ENCODE assay signal across 22 cellular contexts in the genomic region with DNA sequence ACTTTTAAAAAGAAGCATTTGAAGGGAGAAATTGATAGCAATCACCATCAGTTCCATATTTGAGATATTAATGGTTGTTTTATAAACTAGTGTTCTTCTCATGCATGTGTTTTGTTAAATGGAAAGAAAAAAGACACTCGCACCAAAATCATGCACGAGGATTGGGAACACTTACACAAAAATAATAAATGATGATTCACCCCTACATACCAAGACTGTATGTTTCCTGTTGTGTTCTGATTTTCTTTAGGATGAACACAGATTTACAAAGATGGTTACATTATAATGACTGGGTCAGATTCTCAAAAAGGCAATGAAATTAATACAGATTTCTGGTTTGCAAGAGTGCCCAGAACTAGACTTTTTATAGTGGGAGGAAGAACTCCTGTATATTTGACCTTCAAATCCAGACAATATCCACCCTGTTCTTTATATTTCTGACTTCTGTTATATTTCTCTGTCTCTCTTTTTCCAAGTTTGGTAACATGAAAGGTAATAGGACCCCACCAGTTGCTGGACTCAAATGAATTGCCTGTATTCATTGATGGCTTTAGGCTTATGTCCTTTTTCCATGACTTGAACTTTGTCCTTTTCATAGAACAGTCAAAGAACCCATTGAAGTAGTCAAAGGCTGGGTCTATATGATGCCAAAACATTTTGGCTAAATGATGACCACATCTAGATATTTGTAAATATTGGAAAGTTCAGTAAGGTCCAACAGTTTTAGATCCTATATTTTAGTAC. TPM values are rescaled to one million over a fixed set of nuclear protein-coding genes. Genes with fewer than 3 reads are reported as not detected.
DNase-seq lines count a peak whose midpoint lies in the region; ATAC-seq, FAIRE-seq and TF ChIP-seq lines count a peak whose summit lies in the region.
"Had no signal": no experiment of that assay in that cellular context is flagged by ENCODE, and none has a peak within 500 bp of the region (broad histone marks: within the 10 kb centered on the region; RNA-seq: fewer than 3 reads in every experiment).

No MANE protein-coding gene starts in this region.

- ATAC-seq in A549 (no peak), HG03025 (IDR thresholded peaks at IDR 0.05; ENCODE audit: low FRiP score, unreplicated experiment) (no peak), GM19397 (IDR thresholded peaks at IDR 0.05; ENCODE audit: unreplicated experiment) (no peak), HG02759 (IDR thresholded peaks at IDR 0.05; ENCODE audit: unreplicated experiment) (no peak)
- ATAC-seq: left cardiac atrium; stimulated activated memory B cell treated with anti-CD40 and anti-IgM and Interleukin-4, amounts not matched to agents 10 μg/mL and 1 μg/mL and 100 μg/mL, for 72 hours had no signal

- no peak for TF ChIP-seq CTCF in A549 (IDR thresholded peaks at IDR 0.05)
- TF ChIP-seq CTCF in HEK293 (tag by site-specific recombination; IDR thresholded peaks at IDR 0.05): no peak
- no peak for TF ChIP-seq CTCF in astrocyte of the spinal cord (IDR thresholded peaks at IDR 0.05; ENCODE audit: low read depth, low read length)
- TF ChIP-seq CTCF in fibroblast of the aortic adventitia (IDR thresholded peaks at IDR 0.05; ENCODE audit: insufficient read depth, low read length): no peak

- 54% methylated on average over 2 of the region's 2 CpGs for WGBS in A549 (ENCODE audit: missing lambda C conversion rate)

- CTCF ChIA-PET in A549 (lab: Yijun Ruan, JAX): no interaction called here
- CTCF ChIA-PET in HEK293 (lab: Yijun Ruan, JAX): no interaction called here

- H3K4me3 ChIP-seq in A549: no peak overlapping the region
- no peak overlapping the region for H3K4me3 ChIP-seq in HEK293 (ENCODE audit: low read depth, low read length)
- no peak overlapping the region for H3K4me3 ChIP-seq in astrocyte of the spinal cord (ENCODE audit: low read depth, low read length)
- no peak overlapping the region for H3K4me3 ChIP-seq in fibroblast of the aortic adventitia (ENCODE audit: low read depth, low read length)
- H3K4me3 ChIP-seq: HAP-1, skin epidermis had no signal

- TF ChIP-seq RAD21 in A549 (conservative IDR thresholded peaks at IDR 0.05 in 1 of 2, IDR thresholded peaks at IDR 0.05 in 1 of 2): no peak

- no peak overlapping the region for H3K27ac ChIP-seq in A549
- H3K27ac ChIP-seq in HEK293 (ENCODE audit: extremely low read depth, low read depth, low read length): no peak overlapping the region
- H3K27ac ChIP-seq: skin epidermis had no signal

- in situ Hi-C loops in astrocyte of the spinal cord (cut with HindIII; ENCODE audit: low sequenced_read_pairs): no loop called here

- H3K4me1 ChIP-seq in A549 (peaks cover 25% of the 10 kb centered on the region), HEK293 (ENCODE audit: control insufficient read depth, insufficient read depth, low read length) (peaks cover 4% of the 10 kb centered on the region; the same call in 1 of the 2 replicates)

- no peak for TF ChIP-seq POLR2A in A549 (IDR thresholded peaks at IDR 0.05; ENCODE audit: low read length)

- 0 out of 3 replicates have a peak overlapping the region, but pooled peaks have one; percentile 4 for H3K4me2 ChIP-seq in A549

- no peaks in the 10 kb centered on the region for H3K9me3 ChIP-seq in A549
- H3K9me3 ChIP-seq in HEK293 (ENCODE audit: control insufficient read depth, insufficient read depth, low read depth, low read length): no peaks in the 10 kb centered on the region
- H3K9me3 ChIP-seq: BE2C, HAP-1 had no signal

- DNase-seq in A549 (ENCODE audit: low read depth in 1 of 2, low spot score in 1 of 2) (no peak), astrocyte of the spinal cord (ENCODE audit: low read depth, low spot score) (peak; percentile 34), fibroblast of the aortic adventitia (ENCODE audit: low read depth) (peak; percentile 28), NCI-H1048 (lab: John Stamatoyannopoulos, UW) (no peak)
- DNase-seq: activated T-cell treated with anti-CD3 and anti-CD28 coated beads, Interleukin-2, amount 50 U/mL, for 24 hours; BE2C; cortex of kidney; left cardiac atrium; MM.1S; NCI-H1436 treated with DMSO at 0.1 percent for 48 hours; SHP77 treated with DMSO at 0.1 percent for 48 hours; stimulated activated CD4-positive, alpha-beta T cell treated with anti-CD3 and anti-CD28 coated beads, Interleukin-4, amount 100 ng/mL, for 1 hour; T-helper 1 cell had no signal

- peak; percentile 32 for FAIRE-seq in A549 (lab: Jason Lieb, UNC)
- FAIRE-seq: A204.1, TTC549 had no signal

- no peaks in the 10 kb centered on the region for H3K36me3 ChIP-seq in HEK293 (ENCODE audit: control insufficient read depth in 2 of 2, insufficient read depth in 1 of 2, low read length in 2 of 2)
- H3K36me3 ChIP-seq: BE2C, HAP-1 had no signal

- TF ChIP-seq EP300 in A549 (IDR thresholded peaks at IDR 0.05): no peak

- POLR2A ChIA-PET in A549 (lab: Yijun Ruan, JAX): no interaction called here
- POLR2A ChIA-PET in HEK293 (lab: Yijun Ruan, JAX): no interaction called here

TF ChIP-seq in A549, 52 proteins besides CTCF, POLR2A, EP300 and RAD21 (continues in another document):
- TF ChIP-seq HDAC2 (IDR thresholded peaks at IDR 0.05) (no peak), SREBF2 (IDR thresholded peaks at IDR 0.05) (no peak), CHD2 (IDR thresholded peaks at IDR 0.05; ENCODE audit: low read length, partially characterized antibody) (no peak), BCL3 (IDR thresholded peaks at IDR 0.05) (no peak), HMGXB4 (CRISPR knock-in tag; IDR thresholded peaks at IDR 0.05; ENCODE audit: borderline replicate concordance) (no peak), JUN (IDR thresholded peaks at IDR 0.05) (no peak), PHF8 (IDR thresholded peaks at IDR 0.05; ENCODE audit: borderline replicate concordance, low read depth) (no peak), RNF2 (IDR thresholded peaks at IDR 0.05; ENCODE audit: borderline replicate concordance, low read depth) (no peak)

TF ChIP-seq in HEK293, 187 proteins besides CTCF, POLR2A, EP300 and RAD21:
- TF ChIP-seq ZBTB20 (tag by site-specific recombination; IDR thresholded peaks at IDR 0.05) (0 out of 2 replicates have a peak, but pooled peaks have one; percentile 16), ZNF280D (tag by site-specific recombination; IDR thresholded peaks at IDR 0.05) (no peak)

RNA-seq across cellular contexts. Expression of gene SEMA3A, which starts 54.4 kb away (rescaled TPM):
- polyA plus RNA-seq in A549 (2011; rRNA removed) (19.1 and 19.9 TPM in 2 replicates), A549 (2017; fragmentation: RNase III; extraction: RNeasy Plus Mini Kit Qiagen cat#74134 plus additional on column Dnase treatment) (3.6 to 4.3 TPM (median 4.2 TPM) in 3 replicates)
- 1.3 and 1.5 TPM in 2 replicates for polyA plus RNA-seq in A549 (2012; cell fraction: cytosol; rRNA removed)
- 1.3 and 1.5 TPM in 2 replicates for polyA plus RNA-seq in A549 (2012; cell fraction: nucleus; rRNA removed)
- 13.2 and 14.6 TPM in 2 replicates for polyA minus RNA-seq in A549 (2011; rRNA and poly(A)+ RNA removed)
- 1.6 and 118 TPM in 2 replicates for total RNA-seq in fibroblast of the aortic adventitia (ENCODE audit: low replicate concordance)

Comparison
In these comparisons a context has a peak if more than half of its experiments do, and no peak if none do; other contexts are left out.
1. DNase-seq: peak in astrocyte of the spinal cord (single experiment) and fibroblast of the aortic adventitia (single experiment); none in A549 (0 of 2) and NCI-H1048 (single experiment).